ENCODE assay signal across 11 cellular contexts in genomic region chr5:80231243-80231642, GRCh38. TPM values are rescaled to one million over a fixed set of nuclear protein-coding genes. Genes with fewer than 3 reads are reported as not detected.
A peak's percentile ranks its signal among the peaks of the same experiment; 100 is the strongest.
DNase-seq lines count a peak whose midpoint lies in the region; ATAC-seq and TF ChIP-seq lines count a peak whose summit lies in the region.
"Had no signal": no experiment of that assay in that cellular context is flagged by ENCODE, and none has a peak within 500 bp of the region (broad histone marks: within the 10 kb centered on the region; RNA-seq: fewer than 3 reads in every experiment).

No MANE protein-coding gene starts in this region.

- H3K9me3 ChIP-seq in neuronal stem cell (replicated peaks in 1 of 2; ENCODE audit: control insufficient read depth in 2 of 2, insufficient read depth in 1 of 2, low read depth in 1 of 2, low read length in 2 of 2) = no peaks in the 10 kb centered on the region
- no peaks in the 10 kb centered on the region for H3K9me3 ChIP-seq in HAP-1

- H4K91ac ChIP-seq in neuronal stem cell (ENCODE audit: low read depth, low read length, poor library complexity) = no peak overlapping the region

- no peak overlapping the region for H2BK5ac ChIP-seq in neuronal stem cell (ENCODE audit: low read length)

- intact Hi-C loops in natural killer cell (cut with micrococcal nuclease) = no loop called here

- CTCF ChIA-PET in activated CD4-positive, alpha-beta T cell treated with anti-CD3 and anti-CD28 coated beads, Interleukin-2, amount 10 ng/mL, durations not matched to agents 7 days and 5 days (lab: Charles Lee) = interaction anchor here (1.0 to 1.8 kb wide), 2 partner anchors 9 to 14 kb away, joined by 3 to 4 read pairs; no protein-coding TSS in a partner anchor

- no peak overlapping the region for H2BK12ac ChIP-seq in neuronal stem cell (ENCODE audit: low read length)

- no peak overlapping the region for H2BK120ac ChIP-seq in neuronal stem cell (ENCODE audit: low read depth, low read length)

- no peak for TF ChIP-seq CTCF in progenitor cell of endocrine pancreas (IDR thresholded peaks at IDR 0.05; ENCODE audit: unreplicated experiment)
- no peak for TF ChIP-seq CTCF in natural killer cell (IDR thresholded peaks at IDR 0.05)

- POLR2A ChIA-PET in activated CD4-positive, alpha-beta T cell treated with anti-CD3 and anti-CD28 coated beads, Interleukin-2, amount 10 ng/mL, durations not matched to agents 7 days and 5 days (lab: Charles Lee) = no interaction called here

- H3K4me3 ChIP-seq in neuronal stem cell (ENCODE audit: low read length in 2 of 2) (no peak overlapping the region), HAP-1 (no peak overlapping the region)

- no CpG with 5 or more reads among the region's 3 CpGs for WGBS in neuronal stem cell (ENCODE audit: extremely low coverage in 2 of 2, insufficient read length in 2 of 2, insufficient replicate concordance in 1 of 2), 2 donors

- no peak overlapping the region for H2AK5ac ChIP-seq in neuronal stem cell (ENCODE audit: low read depth, low read length)

- H3K9me3 Mint-ChIP-seq in activated CD4-positive, alpha-beta T cell treated with anti-CD3 and anti-CD28 coated beads, Interleukin-2, amount 10 ng/mL, durations not matched to agents 7 days and 5 days = peaks cover 2% of the 10 kb centered on the region
- no peaks in the 10 kb centered on the region for H3K9me3 Mint-ChIP-seq in effector memory CD8-positive, alpha-beta T cell
- H3K9me3 Mint-ChIP-seq in progenitor cell of endocrine pancreas (ENCODE audit: low read depth) (no peaks in the 10 kb centered on the region), natural killer cell (no peaks in the 10 kb centered on the region)
- H3K9me3 Mint-ChIP-seq: IgD-negative memory B cell had no signal

- H3K27ac ChIP-seq in neuronal stem cell (replicated peaks; ENCODE audit: low read length) = no peak overlapping the region

- H3K36me3 ChIP-seq in neuronal stem cell (replicated peaks in 1 of 2; ENCODE audit: control insufficient read depth in 2 of 2, insufficient read depth in 2 of 2, low read length in 2 of 2) = no peaks in the 10 kb centered on the region
- no peaks in the 10 kb centered on the region for H3K36me3 ChIP-seq in HAP-1 (replicated peaks)

- H3K18ac ChIP-seq in neuronal stem cell (ENCODE audit: low read length) = no peak overlapping the region

- no peak for DNase-seq in activated CD4-positive, alpha-beta T cell treated with anti-CD3 and anti-CD28 coated beads, Interleukin-2, amount 10 ng/mL, durations not matched to agents 7 days and 5 days
- no peak for DNase-seq in activated CD4-positive, alpha-beta T cell treated with anti-CD3 and anti-CD28 coated beads, Interleukin-2, amount 50 U/mL, for 1 hour
- DNase-seq in RKO (ENCODE audit: low spot score) (peak; percentile 28), progenitor cell of endocrine pancreas (ENCODE audit: low spot score, unreplicated experiment) (no peak), natural killer cell (no peak), neuronal stem cell (ENCODE audit: low spot score) (no peak), HAP-1 (ENCODE audit: low spot score in 2 of 2) (no peak)
- DNase-seq in effector memory CD8-positive, alpha-beta T cell = no peak
- DNase-seq: 8988T; activated CD4-positive, alpha-beta T cell treated with anti-CD3 and anti-CD28 coated beads, Interleukin-2, amount 50 U/mL, for 4 hours had no signal

- in situ Hi-C loops in HAP-1 (cut with MboI; ENCODE audit: low sequenced_read_pairs) = no loop called here

- H3K79me1 ChIP-seq in neuronal stem cell (ENCODE audit: low read depth, low read length) = peaks cover 1% of the 10 kb centered on the region

- no peak for ATAC-seq in effector memory CD8-positive, alpha-beta T cell (replicated peaks)
- no peak for ATAC-seq in natural killer cell

- H4K8ac ChIP-seq in neuronal stem cell (ENCODE audit: low read depth, low read length) = no peak overlapping the region

- no peak overlapping the region for H3K4me2 ChIP-seq in neuronal stem cell (ENCODE audit: insufficient read depth, low read length, poor library complexity, severe bottlenecking)

- H3K36me3 Mint-ChIP-seq in activated CD4-positive, alpha-beta T cell treated with anti-CD3 and anti-CD28 coated beads, Interleukin-2, amount 10 ng/mL, durations not matched to agents 7 days and 5 days (ENCODE audit: low read depth) = peaks cover 43% of the 10 kb centered on the region
- H3K36me3 Mint-ChIP-seq in effector memory CD8-positive, alpha-beta T cell (ENCODE audit: insufficient read depth) = no peaks in the 10 kb centered on the region
- peaks cover 10% of the 10 kb centered on the region for H3K36me3 Mint-ChIP-seq in progenitor cell of endocrine pancreas (ENCODE audit: insufficient read depth)
- H3K36me3 Mint-ChIP-seq in natural killer cell = no peaks in the 10 kb centered on the region
- H3K36me3 Mint-ChIP-seq: IgD-negative memory B cell had no signal

- H3K27ac Mint-ChIP-seq in activated CD4-positive, alpha-beta T cell treated with anti-CD3 and anti-CD28 coated beads, Interleukin-2, amount 10 ng/mL, durations not matched to agents 7 days and 5 days = peak overlapping the region; percentile 31
- peak overlapping the region; percentile 35 to 56 for H3K27ac Mint-ChIP-seq in effector memory CD8-positive, alpha-beta T cell
- peak overlapping the region; percentile 84 for H3K27ac Mint-ChIP-seq in progenitor cell of endocrine pancreas
- H3K27ac Mint-ChIP-seq in natural killer cell = no peak overlapping the region
- H3K27ac Mint-ChIP-seq: IgD-negative memory B cell had no signal

- H3K14ac ChIP-seq in neuronal stem cell (ENCODE audit: low read length) = no peak overlapping the region

- H3K4me1 ChIP-seq in neuronal stem cell (ENCODE audit: control insufficient read depth in 2 of 2, insufficient read depth in 1 of 2, low read depth in 1 of 2, low read length in 2 of 2) (peaks cover 0 to 5% of the 10 kb centered on the region in 2 donors), HAP-1 (peaks cover 29% of the 10 kb centered on the region)

- no peak overlapping the region for H3K23ac ChIP-seq in neuronal stem cell (ENCODE audit: low read depth, low read length, poor library complexity)

- H3K4me1 Mint-ChIP-seq in activated CD4-positive, alpha-beta T cell treated with anti-CD3 and anti-CD28 coated beads, Interleukin-2, amount 10 ng/mL, durations not matched to agents 7 days and 5 days = peaks cover 54% of the 10 kb centered on the region
- peaks cover 23 to 40% of the 10 kb centered on the region in 2 donors for H3K4me1 Mint-ChIP-seq in effector memory CD8-positive, alpha-beta T cell (ENCODE audit: low read depth in 2 of 2)
- H3K4me1 Mint-ChIP-seq in progenitor cell of endocrine pancreas (ENCODE audit: low read depth) = peaks cover 44% of the 10 kb centered on the region
- peaks cover 11 to 13% of the 10 kb centered on the region in 2 donors for H3K4me1 Mint-ChIP-seq in natural killer cell

- no peak overlapping the region for H3K4ac ChIP-seq in neuronal stem cell (ENCODE audit: low read length)

- H2BK15ac ChIP-seq in neuronal stem cell (ENCODE audit: low read length) = no peak overlapping the region

- no peak overlapping the region for H3K4me3 Mint-ChIP-seq in activated CD4-positive, alpha-beta T cell treated with anti-CD3 and anti-CD28 coated beads, Interleukin-2, amount 10 ng/mL, durations not matched to agents 7 days and 5 days
- H3K4me3 Mint-ChIP-seq in effector memory CD8-positive, alpha-beta T cell = no peak overlapping the region
- H3K4me3 Mint-ChIP-seq in progenitor cell of endocrine pancreas (ENCODE audit: low read depth) = no peak overlapping the region
- H3K4me3 Mint-ChIP-seq in natural killer cell = no peak overlapping the region
- H3K4me3 Mint-ChIP-seq: IgD-negative memory B cell had no signal

- H3K9ac ChIP-seq in neuronal stem cell (ENCODE audit: low read depth, low read length, poor library complexity) = no peak overlapping the region

- H2AFZ ChIP-seq in neuronal stem cell (ENCODE audit: low read length) = no peak overlapping the region

- H3K27me3 Mint-ChIP-seq in activated CD4-positive, alpha-beta T cell treated with anti-CD3 and anti-CD28 coated beads, Interleukin-2, amount 10 ng/mL, durations not matched to agents 7 days and 5 days = no peaks in the 10 kb centered on the region
- H3K27me3 Mint-ChIP-seq in effector memory CD8-positive, alpha-beta T cell = no peaks in the 10 kb centered on the region
- H3K27me3 Mint-ChIP-seq in progenitor cell of endocrine pancreas (no peaks in the 10 kb centered on the region), natural killer cell (ENCODE audit: low read depth in 2 of 2) (no peaks in the 10 kb centered on the region)
- H3K27me3 Mint-ChIP-seq: IgD-negative memory B cell had no signal

- H3K27me3 ChIP-seq in neuronal stem cell (ENCODE audit: control insufficient read depth in 3 of 3, insufficient read depth in 3 of 3, low read depth in 1 of 3, low read length in 3 of 3) (no peaks in the 10 kb centered on the region), HAP-1 (ENCODE audit: low read depth) (no peaks in the 10 kb centered on the region)

RNA-seq across cellular contexts. Expression of gene SERINC5, which starts 24.6 kb away (rescaled TPM):
- total RNA-seq in activated CD4-positive, alpha-beta T cell treated with anti-CD3 and anti-CD28 coated beads, Interleukin-2, amount 10 ng/mL, durations not matched to agents 7 days and 5 days = 10 to 100 TPM; 85.7 to 88.8 TPM
- total RNA-seq in progenitor cell of endocrine pancreas (174 and 198 TPM in 2 replicates), natural killer cell (10 to 100 TPM in 2 of 3 donors, 1 to 10 TPM in 1; 6.8 to 18.9 (median 14.5) TPM)
- polyA plus RNA-seq in neuronal stem cell (2013, experiment 1 of 2) = 29.3 TPM
- polyA plus RNA-seq in neuronal stem cell (2013, experiment 2 of 2) = 30.3 TPM

Comparison
In these comparisons a context has a peak if more than half of its experiments do, and no peak if none do; other contexts are left out.
1. H3K27ac Mint-ChIP-seq: peak in activated CD4-positive, alpha-beta T cell treated with anti-CD3 and anti-CD28 coated beads, Interleukin-2, amount 10 ng/mL, durations not matched to agents 7 days and 5 days (single experiment), effector memory CD8-positive, alpha-beta T cell (2 of 2) and progenitor cell of endocrine pancreas (single experiment); none in natural killer cell (0 of 2).